Comparison of ENCODE assay signal across 18 cellular contexts in the genomic region with DNA sequence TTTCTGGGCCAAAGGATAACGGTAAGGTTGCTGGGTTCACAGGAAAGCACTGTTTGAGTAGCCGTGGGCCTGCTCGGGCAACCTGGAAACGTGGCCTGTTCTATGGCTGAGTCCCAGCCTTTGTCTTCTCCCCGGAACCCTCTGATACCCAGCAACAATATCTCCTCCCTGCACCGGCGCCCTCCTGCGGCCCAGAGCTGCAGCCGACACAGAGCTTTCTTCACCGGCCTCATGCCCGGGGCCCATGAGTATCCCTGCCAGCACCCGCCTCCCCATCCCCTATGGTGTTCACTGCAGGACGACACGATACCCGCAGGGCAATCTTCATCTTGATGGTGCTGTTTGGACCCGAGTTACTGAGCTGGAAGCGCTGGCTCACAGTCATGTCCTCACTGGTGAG. TPM values are rescaled to one million over a fixed set of nuclear protein-coding genes. Genes with fewer than 3 reads are reported as not detected.
DNase-seq lines count a peak whose midpoint lies in the region; ATAC-seq, FAIRE-seq and TF ChIP-seq lines count a peak whose summit lies in the region.
"Had no signal": no experiment of that assay in that cellular context is flagged by ENCODE, and none has a peak within 500 bp of the region (broad histone marks: within the 10 kb centered on the region; RNA-seq: fewer than 3 reads in every experiment).

No MANE protein-coding gene starts in this region.

- in situ Hi-C loops in K562 (cut with MboI), result no loop called here

- peak overlapping the region in 1 of 2 experiments; percentile 29; a peak in 1 of 4 replicates for H3K9ac ChIP-seq in K562 (ENCODE audit: insufficient read depth in 1 of 2, low read depth in 2 of 2, low read length in 2 of 2)
- H3K9ac ChIP-seq: BLaER1 had no signal

- no peaks in the 10 kb centered on the region for H3K9me1 ChIP-seq in K562 (ENCODE audit: control insufficient read depth, insufficient read depth, low read length)

- intact Hi-C loops in activated CD4-positive, alpha-beta memory T cell treated with anti-CD3 and anti-CD28 coated beads for 36 hours (cut with micrococcal nuclease), result no loop called here
- intact Hi-C loops in PC-9 (cut with micrococcal nuclease; ENCODE audit: unreplicated experiment) (no loop called here), K562 (cut with micrococcal nuclease) (loop anchor here (5.0 kb wide), 1 partner anchor 41 kb away; the partner anchor contains the start of gene NCAPG2), OCI-LY7 (cut with micrococcal nuclease; ENCODE audit: unreplicated experiment) (no loop called here)

- DNase-seq in activated CD4-positive, alpha-beta memory T cell treated with anti-CD3 and anti-CD28 coated beads, Interleukin-2, amount 10 ng/mL, durations not matched to agents 7 days and 5 days, result peak; percentile 12
- DNase-seq in activated CD4-positive, alpha-beta memory T cell treated with anti-CD3 and anti-CD28 coated beads for 36 hours, result no peak
- DNase-seq in PC-9, result no peak
- DNase-seq in K562 (ENCODE audit: extremely low read depth in 1 of 4, low spot score in 3 of 4), result no peak
- DNase-seq in naive thymus-derived CD8-positive, alpha-beta T cell, result no peak
- no peak for DNase-seq in DMS114 treated with DMSO at 0.1 percent for 48 hours (lab: John Stamatoyannopoulos, UW; ENCODE audit: unreplicated experiment)
- no peak for DNase-seq in cerebellum (ENCODE audit: low spot score)
- no peak for DNase-seq in OCI-LY7 (ENCODE audit: low spot score)
- DNase-seq: 8988T, DMS153, EL, NCI-H1417, NCI-H2029, NCI-H2171 treated with DMSO at 0.1 percent for 48 hours, NCI-H82 had no signal

- H3K36me3 ChIP-seq in PC-9 (ENCODE audit: low read depth) (peaks cover 55% of the 10 kb centered on the region), K562 (ENCODE audit: control insufficient read depth, insufficient read depth, low read length) (peaks cover 92% of the 10 kb centered on the region), OCI-LY7 (ENCODE audit: insufficient read depth, low read length) (peaks cover 18% of the 10 kb centered on the region)

- no peaks in the 10 kb centered on the region for H3K27me3 ChIP-seq in PC-9 (ENCODE audit: insufficient read depth, low read depth)
- no peaks in the 10 kb centered on the region for H3K27me3 ChIP-seq in K562 (ENCODE audit: control insufficient read depth in 2 of 2, insufficient read depth in 2 of 2, low read length in 2 of 2)
- H3K27me3 ChIP-seq: BLaER1 had no signal

- H3K4me3 Mint-ChIP-seq in activated CD4-positive, alpha-beta memory T cell treated with anti-CD3 and anti-CD28 coated beads, Interleukin-2, amount 10 ng/mL, durations not matched to agents 7 days and 5 days, result no peak overlapping the region
- no peak overlapping the region for H3K4me3 Mint-ChIP-seq in activated CD4-positive, alpha-beta memory T cell treated with anti-CD3 and anti-CD28 coated beads for 36 hours
- no peak overlapping the region for H3K4me3 Mint-ChIP-seq in naive thymus-derived CD8-positive, alpha-beta T cell
- H3K4me3 Mint-ChIP-seq: IgD-negative memory B cell had no signal

- WGBS in K562 (ENCODE audit: insufficient coverage, low coverage, missing lambda C conversion rate), result 93% methylated on average over 17 of the region's 17 CpGs

- H3K79me2 ChIP-seq in PC-9 (ENCODE audit: low read depth), result peaks cover 5% of the 10 kb centered on the region; the same call in 1 of the 2 replicates
- no peaks in the 10 kb centered on the region for H3K79me2 ChIP-seq in K562 (ENCODE audit: control insufficient read depth, insufficient read depth, low read length)
- H3K79me2 ChIP-seq in OCI-LY7 (ENCODE audit: insufficient read depth, low read depth, low read length), result no peaks in the 10 kb centered on the region

- no peak overlapping the region for H3K27ac Mint-ChIP-seq in activated CD4-positive, alpha-beta memory T cell treated with anti-CD3 and anti-CD28 coated beads, Interleukin-2, amount 10 ng/mL, durations not matched to agents 7 days and 5 days
- no peak overlapping the region for H3K27ac Mint-ChIP-seq in activated CD4-positive, alpha-beta memory T cell treated with anti-CD3 and anti-CD28 coated beads for 36 hours
- H3K27ac Mint-ChIP-seq in naive thymus-derived CD8-positive, alpha-beta T cell, result peak overlapping the region in 6 of 10 donors; percentile 4 to 89 (median 40)

- H2AFZ ChIP-seq in PC-9 (no peak overlapping the region), K562 (ENCODE audit: low read depth, low read length) (no peak overlapping the region), OCI-LY7 (ENCODE audit: low read length) (no peak overlapping the region)

- H3K4me1 Mint-ChIP-seq in activated CD4-positive, alpha-beta memory T cell treated with anti-CD3 and anti-CD28 coated beads, Interleukin-2, amount 10 ng/mL, durations not matched to agents 7 days and 5 days, result no peaks in the 10 kb centered on the region
- peaks cover 2% of the 10 kb centered on the region for H3K4me1 Mint-ChIP-seq in activated CD4-positive, alpha-beta memory T cell treated with anti-CD3 and anti-CD28 coated beads for 36 hours (ENCODE audit: low read depth)
- H3K4me1 Mint-ChIP-seq in naive thymus-derived CD8-positive, alpha-beta T cell, result peaks cover 2 to 12% (median 6%) of the 10 kb centered on the region in 4 donors

- CTCF ChIA-PET in activated CD4-positive, alpha-beta memory T cell treated with anti-CD3 and anti-CD28 coated beads, Interleukin-2, amount 10 ng/mL, durations not matched to agents 7 days and 5 days (lab: Charles Lee), result interaction anchor here (1.4 kb wide), 1 partner anchor 39 kb away, joined by 3 read pairs; the partner anchor contains the start of gene NCAPG2
- CTCF ChIA-PET in activated CD4-positive, alpha-beta memory T cell treated with anti-CD3 and anti-CD28 coated beads for 36 hours (lab: Charles Lee), result interaction anchor here (0.7 to 1.2 kb wide), 2 partner anchors 10 to 234 kb away, joined by 3 read pairs; no protein-coding TSS in a partner anchor
- CTCF ChIA-PET in PC-9 (lab: Charles Lee), result interaction anchor here (0.6 kb wide), 1 partner anchor 31 kb away, joined by 3 read pairs; no protein-coding TSS in a partner anchor
- CTCF ChIA-PET in K562 (lab: Yijun Ruan, JAX; ENCODE audit: low intra/inter-chr PET ratio), result no interaction called here
- CTCF ChIA-PET in OCI-LY7 (lab: Charles Lee; ENCODE audit: unreplicated experiment), result no interaction called here

- no peak for ATAC-seq in K562
- no peak for ATAC-seq in naive thymus-derived CD8-positive, alpha-beta T cell
- ATAC-seq: HCT116 had no signal

- TF ChIP-seq EP300 in K562 (IDR thresholded peaks at IDR 0.05; ENCODE audit: low read length), result no peak

- no peak overlapping the region for H3K4me2 ChIP-seq in PC-9
- no peak overlapping the region for H3K4me2 ChIP-seq in K562 (ENCODE audit: insufficient read depth, low read length)
- H3K4me2 ChIP-seq in OCI-LY7 (ENCODE audit: low read length), result no peak overlapping the region
- H3K4me2 ChIP-seq: BLaER1 had no signal

- no peaks in the 10 kb centered on the region for H3K9me3 Mint-ChIP-seq in activated CD4-positive, alpha-beta memory T cell treated with anti-CD3 and anti-CD28 coated beads, Interleukin-2, amount 10 ng/mL, durations not matched to agents 7 days and 5 days
- no peaks in the 10 kb centered on the region for H3K9me3 Mint-ChIP-seq in activated CD4-positive, alpha-beta memory T cell treated with anti-CD3 and anti-CD28 coated beads for 36 hours
- H3K9me3 Mint-ChIP-seq in naive thymus-derived CD8-positive, alpha-beta T cell, result no peaks in the 10 kb centered on the region
- H3K9me3 Mint-ChIP-seq: IgD-negative memory B cell had no signal

- no peak for TF ChIP-seq RAD21 in K562 (CRISPR knock-in tag; conservative IDR thresholded peaks at IDR 0.05 in 1 of 2, IDR thresholded peaks at IDR 0.05 in 1 of 2)

- H3K4me1 ChIP-seq in PC-9 (replicated peaks; ENCODE audit: insufficient read depth) (peaks cover 41% of the 10 kb centered on the region), K562 (replicated peaks in 1 of 2; ENCODE audit: control insufficient read depth in 2 of 2, insufficient read depth in 2 of 2, low read length in 2 of 2) (peaks cover 22 to 30% of the 10 kb centered on the region in 2 experiments; a peak in 4 of 5 replicates), OCI-LY7 (ENCODE audit: insufficient read depth, low read length, poor library complexity, severe bottlenecking) (no peaks in the 10 kb centered on the region)

- H3K27me3 Mint-ChIP-seq in activated CD4-positive, alpha-beta memory T cell treated with anti-CD3 and anti-CD28 coated beads, Interleukin-2, amount 10 ng/mL, durations not matched to agents 7 days and 5 days, result no peaks in the 10 kb centered on the region
- H3K27me3 Mint-ChIP-seq in activated CD4-positive, alpha-beta memory T cell treated with anti-CD3 and anti-CD28 coated beads for 36 hours, result no peaks in the 10 kb centered on the region
- no peaks in the 10 kb centered on the region for H3K27me3 Mint-ChIP-seq in naive thymus-derived CD8-positive, alpha-beta T cell
- H3K27me3 Mint-ChIP-seq: IgD-negative memory B cell had no signal

- no peak for FAIRE-seq in K562 (lab: Jason Lieb, UNC)

- H3F3A ChIP-seq in PC-9 (ENCODE audit: insufficient read depth, low read depth), result peaks cover 43% of the 10 kb centered on the region

- no TSS peak for BruUV-seq in PC-9 (replicated peaks; lab: Mats Ljungman, UMichigan)
- BruUV-seq in K562 (replicated peaks; lab: Mats Ljungman, UMichigan), result no TSS peak
- BruUV-seq in OCI-LY7 (replicated peaks; lab: Mats Ljungman, UMichigan), result no TSS peak

- H3K9me2 ChIP-seq in PC-9 (ENCODE audit: insufficient read depth), result no peaks in the 10 kb centered on the region
- no peaks in the 10 kb centered on the region for H3K9me2 ChIP-seq in OCI-LY7 (ENCODE audit: insufficient read depth, low read length)

- no peak overlapping the region for H3K4me3 ChIP-seq in PC-9
- H3K4me3 ChIP-seq in K562, result no peak overlapping the region
- H3K4me3 ChIP-seq in OCI-LY7 (ENCODE audit: low read depth, low read length, poor library complexity, severe bottlenecking), result no peak overlapping the region
- H3K4me3 ChIP-seq: BLaER1 had no signal

- no peak for TF ChIP-seq POLR2A in K562 (conservative IDR thresholded peaks at IDR 0.05)

- TF ChIP-seq CTCF in PC-9 (conservative IDR thresholded peaks at IDR 0.05) (no peak), K562 (IDR thresholded peaks at IDR 0.05 in 2 of 3, conservative IDR thresholded peaks at IDR 0.05 in 1 of 3; ENCODE audit: insufficient read depth in 2 of 3, low read depth in 1 of 3, low read length in 3 of 3) (no peak), OCI-LY7 (conservative IDR thresholded peaks at IDR 0.05; ENCODE audit: low read length) (no peak)

- H4K20me1 ChIP-seq in PC-9 (ENCODE audit: insufficient read depth), result 0 out of 2 replicates have a peak, but pooled peaks cover 5% of the 10 kb centered on the region
- no peaks in the 10 kb centered on the region for H4K20me1 ChIP-seq in K562 (replicated peaks; ENCODE audit: control insufficient read depth, insufficient read depth, low read length)
- H4K20me1 ChIP-seq in OCI-LY7 (ENCODE audit: insufficient read depth, low read length), result no peaks in the 10 kb centered on the region

- H3K36me3 Mint-ChIP-seq in activated CD4-positive, alpha-beta memory T cell treated with anti-CD3 and anti-CD28 coated beads, Interleukin-2, amount 10 ng/mL, durations not matched to agents 7 days and 5 days (ENCODE audit: low read depth), result peaks cover 88% of the 10 kb centered on the region
- H3K36me3 Mint-ChIP-seq in activated CD4-positive, alpha-beta memory T cell treated with anti-CD3 and anti-CD28 coated beads for 36 hours, result peaks cover 45% of the 10 kb centered on the region
- H3K36me3 Mint-ChIP-seq in naive thymus-derived CD8-positive, alpha-beta T cell, result peaks cover 0 to 94% (median 30%) of the 10 kb centered on the region in 3 donors

- no peaks in the 10 kb centered on the region for H3K9me3 ChIP-seq in PC-9 (ENCODE audit: insufficient read depth, low read depth)
- H3K9me3 ChIP-seq in K562 (replicated peaks; ENCODE audit: control insufficient read depth, insufficient read depth, low read depth, low read length), result no peaks in the 10 kb centered on the region
- H3K9me3 ChIP-seq in OCI-LY7 (ENCODE audit: low read length), result no peaks in the 10 kb centered on the region
- H3K9me3 ChIP-seq: BLaER1 had no signal

- H3K27ac ChIP-seq in PC-9 (peak overlapping the region; percentile 6; the same call in 1 of the 2 replicates), K562 (ENCODE audit: extremely low read depth, low read depth, low read length) (no peak overlapping the region), OCI-LY7 (ENCODE audit: low read depth, low read length, poor library complexity, severe bottlenecking) (no peak overlapping the region)
- H3K27ac ChIP-seq: BLaER1 had no signal

- POLR2A ChIA-PET in activated CD4-positive, alpha-beta memory T cell treated with anti-CD3 and anti-CD28 coated beads, Interleukin-2, amount 10 ng/mL, durations not matched to agents 7 days and 5 days (lab: Charles Lee), result interaction anchor here (1.0 kb wide), 1 partner anchor 16 kb away, joined by 3 read pairs; no protein-coding TSS in a partner anchor
- POLR2A ChIA-PET in activated CD4-positive, alpha-beta memory T cell treated with anti-CD3 and anti-CD28 coated beads for 36 hours (lab: Charles Lee), result interaction anchor here (0.9 kb wide), 1 partner anchor 11 kb away, joined by 4 read pairs; no protein-coding TSS in a partner anchor
- POLR2A ChIA-PET in PC-9 (lab: Charles Lee; ENCODE audit: unreplicated experiment) (no interaction called here), K562 (lab: Yijun Ruan, JAX) (interaction anchor here (0.5 to 3.5 kb wide), 3 partner anchors 9 to 128 kb away, joined by 3 to 22 read pairs (median 3); no protein-coding TSS in a partner anchor), OCI-LY7 (lab: Charles Lee) (no interaction called here)
- POLR2A ChIA-PET in naive thymus-derived CD8-positive, alpha-beta T cell (lab: Charles Lee), result no interaction called here

RNA-seq across cellular contexts. Expression of gene NCAPG2, which starts 38.6 kb away (rescaled TPM):
- total RNA-seq in activated CD4-positive, alpha-beta memory T cell treated with anti-CD3 and anti-CD28 coated beads, Interleukin-2, amount 10 ng/mL, durations not matched to agents 7 days and 5 days, result 100 to 1,000 TPM; 151 TPM
- 100 to 1,000 TPM; 145 to 149 TPM for total RNA-seq in activated CD4-positive, alpha-beta memory T cell treated with anti-CD3 and anti-CD28 coated beads for 36 hours
- total RNA-seq in PC-9 (2021) (99.5 and 124 TPM in 2 replicates), K562 (2014; rRNA removed) (47.2 and 50.6 TPM in 2 replicates), K562 (2014; rRNA removed; fragmentation: Illumina TruSeq; extraction: Trizol) (75.9 and 83.0 TPM in 2 replicates), K562 (2015; rRNA removed; fragmentation: Illumina TruSeq; extraction: Trizol) (65.1 and 70.1 TPM in 2 replicates), K562 (2021) (103 and 127 TPM in 2 replicates), cerebellum (21.2 TPM), OCI-LY7 (2022) (111 and 122 TPM in 2 replicates)
- 177 and 316 TPM in 2 replicates for total RNA-seq in K562 (2011; cell fraction: chromatin; rRNA removed; ENCODE audit: low replicate concordance)
- total RNA-seq in K562 (2011; cell fraction: nucleolus; rRNA removed), result 101 and 122 TPM in 2 replicates
- total RNA-seq in K562 (2011; cell fraction: nucleoplasm; rRNA removed), result 178 and 208 TPM in 2 replicates
- polyA plus RNA-seq in K562 (2011; rRNA removed) (75.0 and 124 TPM in 2 replicates), K562 (2014; fragmentation: Illumina TruSeq; extraction: Trizol) (78.8 and 86.1 TPM in 2 replicates), K562 (2014; fragmentation: Nextera tagmentation; extraction: Ambion mirVana) (10 to 100 TPM; 21.5 to 97.7 TPM), K562 (2014; rRNA removed) (94.6 and 97.2 TPM in 2 replicates)
- 54.9 and 63.1 TPM in 2 replicates for polyA plus RNA-seq in K562 (2011; cell fraction: cytosol; rRNA removed)
- polyA plus RNA-seq in K562 (2011; cell fraction: nucleus; rRNA removed), result 114 and 154 TPM in 2 replicates
- 71.2 and 97.6 TPM in 2 replicates for polyA plus RNA-seq in K562 (2012)
- 201 and 283 TPM in 2 replicates for polyA minus RNA-seq in K562 (2011; rRNA and poly(A)+ RNA removed)
- 50.1 and 65.9 TPM in 2 replicates for polyA minus RNA-seq in K562 (2011; cell fraction: cytosol; rRNA and poly(A)+ RNA removed)
- polyA minus RNA-seq in K562 (2011; cell fraction: nucleus; rRNA and poly(A)+ RNA removed), result 111 and 112 TPM in 2 replicates
- 1 to 10 TPM; 6.7 to 7.7 TPM for total RNA-seq in naive thymus-derived CD8-positive, alpha-beta T cell
- 1 to 10 TPM; 2.4 to 3.7 (median 2.6) TPM for polyA plus RNA-seq in naive thymus-derived CD8-positive, alpha-beta T cell
- 61.8 and 67.9 TPM in 2 replicates for total RNA-seq in OCI-LY7 (2014; rRNA removed; shearing (Covaris generic))

Comparison
In these comparisons a context has a peak if more than half of its experiments do, and no peak if none do; other contexts are left out.
1. H3K27ac Mint-ChIP-seq: peak in naive thymus-derived CD8-positive, alpha-beta T cell (6 of 10); none in activated CD4-positive, alpha-beta memory T cell treated with anti-CD3 and anti-CD28 coated beads, Interleukin-2, amount 10 ng/mL, durations not matched to agents 7 days and 5 days (single experiment) and activated CD4-positive, alpha-beta memory T cell treated with anti-CD3 and anti-CD28 coated beads for 36 hours (single experiment).
2. CTCF ChIA-PET loops: an anchor here in activated CD4-positive, alpha-beta memory T cell treated with anti-CD3 and anti-CD28 coated beads, Interleukin-2, amount 10 ng/mL, durations not matched to agents 7 days and 5 days (1.4 kb wide), activated CD4-positive, alpha-beta memory T cell treated with anti-CD3 and anti-CD28 coated beads for 36 hours (0.7 to 1.2 kb wide) and PC-9 (0.6 kb wide); none called in K562 and OCI-LY7.
3. POLR2A ChIA-PET loops: an anchor here in activated CD4-positive, alpha-beta memory T cell treated with anti-CD3 and anti-CD28 coated beads, Interleukin-2, amount 10 ng/mL, durations not matched to agents 7 days and 5 days (1.0 kb wide), activated CD4-positive, alpha-beta memory T cell treated with anti-CD3 and anti-CD28 coated beads for 36 hours (0.9 kb wide) and K562 (0.5 to 3.5 kb wide); none called in PC-9, naive thymus-derived CD8-positive, alpha-beta T cell and OCI-LY7.